ENCODE assay signal across 14 cellular contexts in genomic region chr14:54621686-54622085, GRCh38.
"Had no signal": no experiment of that assay in that cellular context is flagged by ENCODE, and none has a peak within 500 bp of the region (broad histone marks: within the 10 kb centered on the region; RNA-seq: fewer than 3 reads in every experiment).

No MANE protein-coding gene starts in this region.

- H3K27me3 ChIP-seq: adrenal gland, left lung had no signal

- DNase-seq: activated CD4-positive, alpha-beta T cell treated with anti-CD3 and anti-CD28 coated beads for 1 hour; activated CD4-positive, alpha-beta T cell treated with anti-CD3 and anti-CD28 coated beads, Interleukin-2, amount 50 U/mL, for 4 hours; activated effector memory CD4-positive, alpha-beta T cell treated with anti-CD3 and anti-CD28 coated beads, Interleukin-2, amount 50 U/mL, for 16 hours; activated T-cell treated with anti-CD3 and anti-CD28 coated beads, Interleukin-2, amount 50 U/mL, for 72 hours; adrenal gland; effector CD4-positive, alpha-beta T cell; foreskin melanocyte; left lung; nephron progenitor cell; nucleus accumbens; posterior cingulate gyrus; stimulated activated naive CD8-positive, alpha-beta T cell treated with anti-CD3 and anti-CD28 coated beads, Interleukin-15, amount 100 ng/mL, for 72 hours had no signal

- H3K27ac ChIP-seq: adrenal gland, left lung, VCaP had no signal

- H3K9me3 ChIP-seq: adrenal gland, left lung had no signal

- ATAC-seq: esophagus mucosa, left lung had no signal

- H3K4me1 ChIP-seq: adrenal gland had no signal

- H3K36me3 ChIP-seq: adrenal gland, left lung had no signal

- H3K4me3 ChIP-seq: adrenal gland, left lung had no signal
